In the genomic region with DNA sequence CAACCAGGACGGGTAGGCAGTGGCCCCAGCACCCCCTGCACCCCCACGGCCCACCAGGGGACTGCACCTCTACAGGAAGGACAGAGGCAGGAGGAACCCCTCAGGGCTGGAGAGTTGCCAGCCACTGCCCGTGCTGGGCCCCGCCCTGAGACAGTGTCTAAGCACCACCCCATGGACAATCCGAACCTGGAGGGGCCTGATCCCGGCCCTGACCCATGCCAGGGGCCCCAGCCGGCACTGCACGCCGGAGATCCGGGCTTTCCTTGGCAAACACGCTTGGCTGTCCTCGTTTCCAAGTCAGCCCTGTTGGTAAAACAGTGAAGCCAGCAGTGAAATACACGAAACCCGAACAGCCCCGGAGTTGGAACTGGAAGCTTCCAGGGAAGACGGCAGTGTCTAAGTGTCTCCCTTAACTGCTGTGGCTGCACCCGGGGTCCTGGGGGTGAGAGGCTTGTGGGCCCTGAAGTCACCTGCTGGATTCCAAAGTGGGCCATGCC, we compare ENCODE assay signal across 11 cellular contexts. TPM values are rescaled to one million over a fixed set of nuclear protein-coding genes. Genes with fewer than 3 reads are reported as not detected.
DNase-seq lines count a peak whose midpoint lies in the region; ATAC-seq, FAIRE-seq and TF ChIP-seq lines count a peak whose summit lies in the region.
"Had no signal": no experiment of that assay in that cellular context is flagged by ENCODE, and none has a peak within 500 bp of the region (broad histone marks: within the 10 kb centered on the region; RNA-seq: fewer than 3 reads in every experiment).

No MANE protein-coding gene starts in this region.

- H3K27ac ChIP-seq in GM23248 (no peak overlapping the region), kidney (ENCODE audit: low read depth in 2 of 2, low read length in 2 of 2) (no peak overlapping the region), skeletal muscle tissue (ENCODE audit: low read depth, low read length) (peak overlapping the region; percentile 68)

- H3K27ac Mint-ChIP-seq in activated naive CD8-positive, alpha-beta T cell treated with anti-CD3 and anti-CD28 coated beads, Interleukin-2, amount 10 ng/mL, durations not matched to agents 7 days and 5 days = no peak overlapping the region

- peaks cover 4% of the 10 kb centered on the region for H3K9me3 Mint-ChIP-seq in activated naive CD8-positive, alpha-beta T cell treated with anti-CD3 and anti-CD28 coated beads, Interleukin-2, amount 10 ng/mL, durations not matched to agents 7 days and 5 days

- H3K4me2 ChIP-seq in GM23248 (ENCODE audit: unreplicated experiment) = no peak overlapping the region

- H3K27me3 Mint-ChIP-seq in activated naive CD8-positive, alpha-beta T cell treated with anti-CD3 and anti-CD28 coated beads, Interleukin-2, amount 10 ng/mL, durations not matched to agents 7 days and 5 days = no peaks in the 10 kb centered on the region

- no peaks in the 10 kb centered on the region for H3K9me3 ChIP-seq in GM23248 (ENCODE audit: low read depth)
- no peaks in the 10 kb centered on the region for H3K9me3 ChIP-seq in kidney (ENCODE audit: control insufficient read depth in 1 of 2, low read length in 2 of 2)
- H3K9me3 ChIP-seq in skeletal muscle tissue (ENCODE audit: control insufficient read depth in 3 of 3, low read length in 3 of 3) = no peaks in the 10 kb centered on the region

- intact Hi-C loops in kidney (cut with DNase I) = no loop called here

- H3K4me3 Mint-ChIP-seq in activated naive CD8-positive, alpha-beta T cell treated with anti-CD3 and anti-CD28 coated beads, Interleukin-2, amount 10 ng/mL, durations not matched to agents 7 days and 5 days = no peak overlapping the region

- H3K4me1 ChIP-seq in GM23248 (ENCODE audit: insufficient read depth) (peaks cover 12% of the 10 kb centered on the region), kidney (ENCODE audit: control insufficient read depth in 1 of 2, insufficient read depth in 1 of 2, low read depth in 1 of 2, low read length in 2 of 2) (peaks cover 0 to 3% of the 10 kb centered on the region in 2 donors), skeletal muscle tissue (ENCODE audit: control insufficient read depth in 3 of 3, insufficient read depth in 3 of 3, low read length in 3 of 3) (peaks cover 47 to 69% (median 57%) of the 10 kb centered on the region in 3 donors)

- H3F3A ChIP-seq in GM23248 (ENCODE audit: insufficient read depth) = peaks cover 7% of the 10 kb centered on the region; the same call in 1 of the 2 replicates

- FAIRE-seq in kidney (lab: Jason Lieb, UNC) = no peak
- FAIRE-seq: colon had no signal

- no peak for ATAC-seq in activated naive CD8-positive, alpha-beta T cell treated with anti-CD3 and anti-CD28 coated beads, Interleukin-2, amount 10 ng/mL, durations not matched to agents 7 days and 5 days (ENCODE audit: low read depth)
- ATAC-seq in GM21576 (IDR thresholded peaks at IDR 0.05; ENCODE audit: unreplicated experiment) = no peak
- no peak for ATAC-seq in GM18520 (IDR thresholded peaks at IDR 0.05; ENCODE audit: unreplicated experiment)

- H3K4me1 Mint-ChIP-seq in activated naive CD8-positive, alpha-beta T cell treated with anti-CD3 and anti-CD28 coated beads, Interleukin-2, amount 10 ng/mL, durations not matched to agents 7 days and 5 days = peaks cover 12% of the 10 kb centered on the region

- DNase-seq in GM23248 (peak; percentile 36), kidney (peak; percentile 73), OCI-M1 (lab: John Stamatoyannopoulos, UW) (no peak), epidermal melanocyte (ENCODE audit: insufficient read length, low spot score) (no peak)
- peak; percentile 23 for DNase-seq in activated naive CD8-positive, alpha-beta T cell treated with anti-CD3 and anti-CD28 coated beads, Interleukin-2, amount 10 ng/mL, durations not matched to agents 7 days and 5 days
- DNase-seq: activated CD4-positive, alpha-beta T cell treated with anti-CD3 and anti-CD28 coated beads for 48 hours; HCEC 1CT had no signal

- no peaks in the 10 kb centered on the region for H3K9me2 ChIP-seq in GM23248 (ENCODE audit: insufficient read depth)

- in situ Hi-C loops in GM23248 (cut with MboI) = no loop called here

- TF ChIP-seq CTCF in kidney (IDR thresholded peaks at IDR 0.05; ENCODE audit: borderline replicate concordance, extremely low read depth, insufficient read depth) = no peak

- H3K36me3 Mint-ChIP-seq in activated naive CD8-positive, alpha-beta T cell treated with anti-CD3 and anti-CD28 coated beads, Interleukin-2, amount 10 ng/mL, durations not matched to agents 7 days and 5 days = peaks cover 10% of the 10 kb centered on the region

- POLR2A ChIA-PET in activated naive CD8-positive, alpha-beta T cell treated with anti-CD3 and anti-CD28 coated beads, Interleukin-2, amount 10 ng/mL, durations not matched to agents 7 days and 5 days (lab: Charles Lee) = no interaction called here

- H4K20me1 ChIP-seq in GM23248 (ENCODE audit: insufficient read depth) = no peaks in the 10 kb centered on the region

- no peak overlapping the region for H3K9ac ChIP-seq in GM23248
- H3K9ac ChIP-seq in kidney (ENCODE audit: low read length in 2 of 2) = no peak overlapping the region
- H3K9ac ChIP-seq in skeletal muscle tissue (ENCODE audit: low read depth in 1 of 3, low read length in 3 of 3) = peak overlapping the region in 2 of 3 donors; percentile 38 to 71

- 33 to 36% methylated on average over 17 of the region's 17 CpGs for WGBS in GM23248 (ENCODE audit: low coverage in 1 of 2, low lambda C conversion rate in 2 of 2, missing lambda C conversion rate in 2 of 2), 2 experiments

- H3K4me3 ChIP-seq in GM23248 (no peak overlapping the region), kidney (ENCODE audit: low read length in 2 of 2) (no peak overlapping the region), skeletal muscle tissue (ENCODE audit: low read length in 3 of 3) (no peak overlapping the region)

- H3K27me3 ChIP-seq in GM23248 (replicated peaks; ENCODE audit: insufficient read depth) (no peaks in the 10 kb centered on the region), skeletal muscle tissue (ENCODE audit: control insufficient read depth in 3 of 3, insufficient read depth in 3 of 3, low read length in 3 of 3) (no peaks in the 10 kb centered on the region)

- H3K79me2 ChIP-seq in GM23248 (ENCODE audit: insufficient read depth) = peaks cover 88% of the 10 kb centered on the region

- H3K36me3 ChIP-seq in GM23248 (ENCODE audit: low read depth) (no peaks in the 10 kb centered on the region), kidney (ENCODE audit: control insufficient read depth in 1 of 2, insufficient read depth in 2 of 2, low read length in 2 of 2) (no peaks in the 10 kb centered on the region), skeletal muscle tissue (ENCODE audit: control insufficient read depth in 3 of 3, insufficient read depth in 3 of 3, low read length in 3 of 3) (no peaks in the 10 kb centered on the region)

- H2AFZ ChIP-seq in GM23248 = no peak overlapping the region

RNA-seq across cellular contexts. Expression of a gene that starts 31.1 kb away (rescaled TPM):
- total RNA-seq in GM23248 (2014; rRNA removed; shearing (Covaris generic)) = 36.7 and 46.2 TPM in 2 replicates
- polyA plus RNA-seq in GM23248 (2016; fragmentation: Nextera tagmentation; extraction: Ambion mirVana) (30.0 and 34.3 TPM in 2 replicates), kidney (ENCODE audit: insufficient read depth, low read depth, low replicate concordance) (4.2 TPM)
- total RNA-seq in activated naive CD8-positive, alpha-beta T cell treated with anti-CD3 and anti-CD28 coated beads, Interleukin-2, amount 10 ng/mL, durations not matched to agents 7 days and 5 days = 10 to 100 TPM; 65.6 to 73.9 TPM
- total RNA-seq in kidney (28.8 TPM), skeletal muscle tissue (14.1 TPM)

Comparison
In these comparisons a context has a peak if more than half of its experiments do, and no peak if none do; other contexts are left out.
1. DNase-seq: peak in GM23248 (single experiment), activated naive CD8-positive, alpha-beta T cell treated with anti-CD3 and anti-CD28 coated beads, Interleukin-2, amount 10 ng/mL, durations not matched to agents 7 days and 5 days (single experiment) and kidney (single experiment); none in OCI-M1 (single experiment) and epidermal melanocyte (single experiment).
2. H3K9ac ChIP-seq: peak in skeletal muscle tissue (2 of 3); none in GM23248 (single experiment) and kidney (0 of 2).